In genomic region chr5:158390556-158390955, GRCh38 we compare ENCODE assay signal across 12 cellular contexts.
A peak's percentile ranks its signal among the peaks of the same experiment; 100 is the strongest.
DNase-seq lines count a peak whose midpoint lies in the region; ATAC-seq and TF ChIP-seq lines count a peak whose summit lies in the region.
"Had no signal": no experiment of that assay in that cellular context is flagged by ENCODE, and none has a peak within 500 bp of the region (broad histone marks: within the 10 kb centered on the region; RNA-seq: fewer than 3 reads in every experiment).

No MANE protein-coding gene starts in this region.

- dilution Hi-C loops in IMR-90 (cut with HindIII; ENCODE audit: low sequenced_read_pairs, unreplicated experiment), result no loop called here

- peak overlapping the region; percentile 56; the same call in 1 of the 2 replicates for H2BK120ac ChIP-seq in IMR-90 (ENCODE audit: low read depth, low read length)

- POLR2A ChIA-PET in IMR-90 (lab: Charles Lee; ENCODE audit: unreplicated experiment), result no interaction called here

- no peak overlapping the region for H2BK5ac ChIP-seq in IMR-90 (ENCODE audit: low read depth, low read length, poor library complexity, severe bottlenecking)

- no peaks in the 10 kb centered on the region for H3K27me3 Mint-ChIP-seq in stimulated activated memory B cell treated with anti-CD40 and anti-IgM and Interleukin-4, amounts not matched to agents 10 μg/mL and 1 μg/mL and 100 μg/mL, for 72 hours
- H3K27me3 Mint-ChIP-seq in Calu3 (ENCODE audit: unreplicated experiment), result no peaks in the 10 kb centered on the region

- H3K23ac ChIP-seq in IMR-90 (ENCODE audit: low read depth, low read length), result no peak overlapping the region

- no peaks in the 10 kb centered on the region for H3K27me3 ChIP-seq in IMR-90 (ENCODE audit: control insufficient read depth, insufficient read depth, low read length)

- no peak overlapping the region; the same call in 1 of the 2 replicates for H2BK20ac ChIP-seq in IMR-90 (ENCODE audit: low read depth, low read length)

- peak overlapping the region; percentile 1; the same call in 1 of the 2 replicates for H2AK5ac ChIP-seq in IMR-90 (ENCODE audit: low read depth, low read length)

- DNase-seq in NOMO-1 treated with DMSO at 0.1 percent for 48 hours (lab: John Stamatoyannopoulos, UW; ENCODE audit: unreplicated experiment) (peak; percentile 36), NOMO-1 treated with dmso at 0.1 percent for 144 hours (lab: John Stamatoyannopoulos, UW; ENCODE audit: unreplicated experiment) (no peak), IMR-90 (peak; percentile 87), cardiac fibroblast (ENCODE audit: low read depth in 2 of 2) (peak; percentile 83 to 90), Calu3 (no peak)
- DNase-seq in activated naive CD4-positive, alpha-beta T cell treated with Interleukin-2 at 50 U/mL for 16 hours, result no peak
- DNase-seq: activated CD8-positive, alpha-beta T cell treated with anti-CD3 and anti-CD28 coated beads, Interleukin-2, amount 10 ng/mL, durations not matched to agents 7 days and 5 days; anterior cingulate cortex; foreskin melanocyte; NCI-H1694 treated with DMSO at 0.1 percent for 48 hours had no signal

- H3K9me3 Mint-ChIP-seq in stimulated activated memory B cell treated with anti-CD40 and anti-IgM and Interleukin-4, amounts not matched to agents 10 μg/mL and 1 μg/mL and 100 μg/mL, for 72 hours, result peaks cover 3% of the 10 kb centered on the region
- H3K9me3 Mint-ChIP-seq in Calu3 (ENCODE audit: low read depth, unreplicated experiment), result peaks cover 6% of the 10 kb centered on the region

- H3K18ac ChIP-seq in IMR-90 (ENCODE audit: low read depth, low read length), result no peak overlapping the region

- no peak overlapping the region for H3K27ac ChIP-seq in IMR-90 (ENCODE audit: insufficient read depth, low read length)

- no peak overlapping the region for H2AFZ ChIP-seq in IMR-90 (replicated peaks; ENCODE audit: low read length, poor library complexity)

- ATAC-seq in IMR-90 (ENCODE audit: low read depth) (peak; percentile 63), HG03159 (IDR thresholded peaks at IDR 0.05; ENCODE audit: unreplicated experiment) (no peak)
- ATAC-seq in stimulated activated memory B cell treated with anti-CD40 and anti-IgM and Interleukin-4, amounts not matched to agents 10 μg/mL and 1 μg/mL and 100 μg/mL, for 72 hours, result peak; percentile 62
- ATAC-seq: activated CD8-positive, alpha-beta T cell treated with anti-CD3 and anti-CD28 coated beads, Interleukin-2, amount 10 ng/mL, durations not matched to agents 7 days and 5 days had no signal

- peaks cover 11% of the 10 kb centered on the region for H3K4me1 Mint-ChIP-seq in stimulated activated memory B cell treated with anti-CD40 and anti-IgM and Interleukin-4, amounts not matched to agents 10 μg/mL and 1 μg/mL and 100 μg/mL, for 72 hours
- no peaks in the 10 kb centered on the region for H3K4me1 Mint-ChIP-seq in Calu3 (ENCODE audit: low read depth, unreplicated experiment)

- no peak overlapping the region for H3K14ac ChIP-seq in IMR-90 (replicated peaks; ENCODE audit: low read depth, low read length)

- no peak overlapping the region for H3K9ac ChIP-seq in IMR-90 (ENCODE audit: low read depth, low read length)

- H3K9me1 ChIP-seq in IMR-90 (ENCODE audit: insufficient read depth, low read length), result no peaks in the 10 kb centered on the region

- peak overlapping the region in 1 of 2 experiments; percentile 29; a peak in 1 of 4 replicates for H4K8ac ChIP-seq in IMR-90 (ENCODE audit: low read depth in 2 of 2, low read length in 2 of 2)

- H3K4me3 ChIP-seq in IMR-90 (ENCODE audit: insufficient read depth, low read depth, low read length), result no peak overlapping the region
- no peak overlapping the region for H3K4me3 ChIP-seq in cardiac fibroblast (replicated peaks in 1 of 2; ENCODE audit: low read depth in 2 of 2, low read length in 2 of 2)

- H3K4ac ChIP-seq in IMR-90 (ENCODE audit: low read depth, low read length), result 0 out of 2 replicates have a peak overlapping the region, but pooled peaks have one; percentile 24

- TF ChIP-seq RAD21 in IMR-90 (IDR thresholded peaks at IDR 0.05; ENCODE audit: low read length), result no peak

- no peak for TF ChIP-seq CTCF in IMR-90 (conservative IDR thresholded peaks at IDR 0.05; ENCODE audit: low read depth, low read length)
- TF ChIP-seq CTCF in cardiac fibroblast (IDR thresholded peaks at IDR 0.05; ENCODE audit: low read depth, low read length), result no peak
- TF ChIP-seq CTCF in Calu3 (IDR thresholded peaks at IDR 0.05; ENCODE audit: unreplicated experiment), result no peak

- intact Hi-C loops in IMR-90 (cut with micrococcal nuclease), result no loop called here
- intact Hi-C loops in Calu3 (cut with micrococcal nuclease; ENCODE audit: unreplicated experiment), result no loop called here

- H3K56ac ChIP-seq in IMR-90 (ENCODE audit: extremely low read depth, insufficient read depth, low read length), result no peak overlapping the region

- CTCF ChIA-PET in IMR-90 (lab: Yijun Ruan, JAX) (no interaction called here), Calu3 (lab: Charles Lee) (no interaction called here)

- H4K20me1 ChIP-seq in IMR-90 (ENCODE audit: insufficient read depth, low read length), result no peaks in the 10 kb centered on the region

- H3K4me1 ChIP-seq in IMR-90 (ENCODE audit: control insufficient read depth, insufficient read depth, low read length), result no peaks in the 10 kb centered on the region

- H2AK9ac ChIP-seq in IMR-90 (replicated peaks; ENCODE audit: low read depth, low read length, poor library complexity), result no peak overlapping the region

- no peak overlapping the region for H3K4me2 ChIP-seq in IMR-90 (ENCODE audit: low read depth, low read length)

- no peak overlapping the region for H4K91ac ChIP-seq in IMR-90 (ENCODE audit: insufficient read depth, low read depth, low read length)

- no peak overlapping the region for H4K5ac ChIP-seq in IMR-90 (ENCODE audit: low read depth, low read length)

- H3K36me3 ChIP-seq in IMR-90 (ENCODE audit: control insufficient read depth, insufficient read depth, low read length), result no peaks in the 10 kb centered on the region

- H3K27ac Mint-ChIP-seq in stimulated activated memory B cell treated with anti-CD40 and anti-IgM and Interleukin-4, amounts not matched to agents 10 μg/mL and 1 μg/mL and 100 μg/mL, for 72 hours, result no peak overlapping the region
- H3K27ac Mint-ChIP-seq in Calu3 (ENCODE audit: unreplicated experiment), result no peak overlapping the region
- H3K27ac Mint-ChIP-seq: activated CD8-positive, alpha-beta T cell treated with anti-CD3 and anti-CD28 coated beads, Interleukin-2, amount 10 ng/mL, durations not matched to agents 7 days and 5 days had no signal

- H3K4me3 Mint-ChIP-seq in stimulated activated memory B cell treated with anti-CD40 and anti-IgM and Interleukin-4, amounts not matched to agents 10 μg/mL and 1 μg/mL and 100 μg/mL, for 72 hours, result no peak overlapping the region
- H3K4me3 Mint-ChIP-seq in Calu3 (ENCODE audit: low read depth, unreplicated experiment), result no peak overlapping the region
- H3K4me3 Mint-ChIP-seq: activated CD8-positive, alpha-beta T cell treated with anti-CD3 and anti-CD28 coated beads, Interleukin-2, amount 10 ng/mL, durations not matched to agents 7 days and 5 days had no signal

- no peaks in the 10 kb centered on the region for H3K36me3 Mint-ChIP-seq in stimulated activated memory B cell treated with anti-CD40 and anti-IgM and Interleukin-4, amounts not matched to agents 10 μg/mL and 1 μg/mL and 100 μg/mL, for 72 hours
- no peaks in the 10 kb centered on the region for H3K36me3 Mint-ChIP-seq in Calu3 (ENCODE audit: insufficient read depth, unreplicated experiment)

- no peak for TF ChIP-seq POLR2A in IMR-90 (IDR thresholded peaks at IDR 0.05; ENCODE audit: low read depth, low read length)

- in situ Hi-C loops in IMR-90 (cut with MboI; ENCODE audit: low sequenced_read_pairs), result no loop called here

- no peaks in the 10 kb centered on the region for H3K9me3 ChIP-seq in IMR-90 (ENCODE audit: control insufficient read depth, insufficient read depth, low read length)

- H2BK15ac ChIP-seq in IMR-90 (ENCODE audit: low read depth, low read length), result no peak overlapping the region

- BruUV-seq in IMR-90 (replicated peaks; lab: Mats Ljungman, UMichigan) (no TSS peak), Calu3 (replicated peaks; lab: Mats Ljungman, UMichigan) (no TSS peak)

- H3K79me1 ChIP-seq in IMR-90 (ENCODE audit: low read depth in 1 of 2, low read length in 2 of 2), result no peaks in the 10 kb centered on the region

- WGBS in IMR-90 (ENCODE audit: extremely low coverage in 2 of 2, insufficient read length in 1 of 2), 2 experiments, result no CpG with 5 or more reads among the region's 2 CpGs

TF ChIP-seq in IMR-90, 13 proteins besides CTCF, POLR2A, EP300 and RAD21:
- no peak for TF ChIP-seq BHLHE40 (IDR thresholded peaks at IDR 0.05; ENCODE audit: low read depth, low read length)
- no peak for TF ChIP-seq RCOR1 (IDR thresholded peaks at IDR 0.05; ENCODE audit: insufficient replicate concordance, low read length)
- no peak for TF ChIP-seq RFX5 (IDR thresholded peaks at IDR 0.05; ENCODE audit: low read depth, low read length)
- TF ChIP-seq MAFK (IDR thresholded peaks at IDR 0.05; ENCODE audit: low read depth, low read length), result no peak
- no peak for TF ChIP-seq USF2 (IDR thresholded peaks at IDR 0.05; ENCODE audit: low read depth, low read length)
- no peak for TF ChIP-seq CEBPB (IDR thresholded peaks at IDR 0.05; ENCODE audit: low read depth, low read length)
- no peak for TF ChIP-seq FOS (IDR thresholded peaks at IDR 0.05; ENCODE audit: low read depth, low read length)
- no peak for TF ChIP-seq CHD1 (IDR thresholded peaks at IDR 0.05; ENCODE audit: low read depth, low read length)
- no peak for TF ChIP-seq MXI1 (IDR thresholded peaks at IDR 0.05; ENCODE audit: borderline replicate concordance, low read depth, low read length)

Comparison
In these comparisons a context has a peak if more than half of its experiments do, and no peak if none do; other contexts are left out.
1. DNase-seq: peak in NOMO-1 treated with DMSO at 0.1 percent for 48 hours (single experiment), IMR-90 (single experiment) and cardiac fibroblast (2 of 2); none in NOMO-1 treated with dmso at 0.1 percent for 144 hours (single experiment), activated naive CD4-positive, alpha-beta T cell treated with Interleukin-2 at 50 U/mL for 16 hours (single experiment) and Calu3 (single experiment).